In the genomic region with DNA sequence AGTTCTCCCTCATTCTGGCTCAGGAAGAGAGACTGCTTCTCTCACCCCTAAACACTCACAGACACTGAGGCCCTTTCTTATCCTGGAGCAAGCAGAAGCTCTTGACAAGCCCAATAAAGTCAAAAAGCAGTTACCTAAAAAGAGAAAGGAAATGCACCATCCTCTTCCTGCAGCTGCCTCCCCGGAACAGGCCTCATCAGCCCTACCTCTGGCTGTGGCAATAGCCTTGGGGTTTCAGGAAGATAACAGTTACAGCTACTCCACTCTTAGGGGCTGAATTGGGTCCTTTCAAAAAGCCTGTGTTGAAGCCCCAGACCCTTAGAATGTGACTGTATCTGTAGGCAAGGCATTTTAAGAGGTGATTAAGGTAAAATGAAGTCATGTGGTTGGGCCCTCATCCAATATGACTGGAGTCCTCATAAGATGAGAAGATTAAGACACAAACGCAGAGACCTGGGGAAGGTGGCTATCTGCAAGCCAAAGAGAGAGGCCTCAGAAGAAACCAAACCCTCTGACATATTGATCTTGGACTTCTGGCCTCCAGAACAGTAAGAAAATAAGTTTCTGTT, we compare ENCODE assay signal across 15 cellular contexts.
A peak's percentile ranks its signal among the peaks of the same experiment; 100 is the strongest.
DNase-seq lines count a peak whose midpoint lies in the region; ATAC-seq and TF ChIP-seq lines count a peak whose summit lies in the region.
"Had no signal": no experiment of that assay in that cellular context is flagged by ENCODE, and none has a peak within 500 bp of the region (broad histone marks: within the 10 kb centered on the region; RNA-seq: fewer than 3 reads in every experiment).

No MANE protein-coding gene starts in this region.

- H4K20me1 ChIP-seq in BLaER1 = no peaks in the 10 kb centered on the region

- ATAC-seq in GM21529 (IDR thresholded peaks at IDR 0.05; ENCODE audit: unreplicated experiment) (no peak), GM19455 (IDR thresholded peaks at IDR 0.05; ENCODE audit: unreplicated experiment) (no peak)
- ATAC-seq in activated CD4-positive, CD25-positive, alpha-beta regulatory T cell treated with anti-CD3 and anti-CD28 coated beads, Interleukin-2, amount 50 U/mL, for 24 hours = no peak

- peaks cover 55% of the 10 kb centered on the region for H3K4me1 ChIP-seq in BLaER1

- H3K9me3 ChIP-seq in BLaER1 = peaks cover 42% of the 10 kb centered on the region

- no peaks in the 10 kb centered on the region for H3K27me3 ChIP-seq in BLaER1
- H3K27me3 ChIP-seq: SJSA1 had no signal

- H3K27ac ChIP-seq in BLaER1 = peak overlapping the region; percentile 35
- H3K27ac ChIP-seq: SJSA1 had no signal

- no peaks in the 10 kb centered on the region for H3K36me3 ChIP-seq in BLaER1
- H3K36me3 ChIP-seq: SJSA1 had no signal

- DNase-seq in GM12865 (ENCODE audit: low read depth) (peak; percentile 8), NB4 (ENCODE audit: low read depth) (peak; percentile 84), islet precursor cell (peak; percentile 58), T1000 (lab: John Stamatoyannopoulos, UW) (no peak)
- DNase-seq: DMS 273 treated with DMSO at 0.1 percent for 48 hours, EL, NCI-H1417, NCI-H2029, NCI-H526, RPMI8226 had no signal

- H3K4me3 ChIP-seq in BLaER1 (no peak overlapping the region), GM12865 (ENCODE audit: low read depth, low read length) (no peak overlapping the region), NB4 (ENCODE audit: low read depth, low read length) (peak overlapping the region; percentile 46)
- H3K4me3 ChIP-seq: SJSA1 had no signal

- H3K4me2 ChIP-seq in BLaER1 = peak overlapping the region; percentile 86

- TF ChIP-seq POLR2A in NB4 (IDR thresholded peaks at IDR 0.05; ENCODE audit: extremely low read depth, insufficient read length) = no peak

- no peak overlapping the region for H3K9ac ChIP-seq in BLaER1

- no peak for TF ChIP-seq CTCF in GM12865 (IDR thresholded peaks at IDR 0.05; ENCODE audit: insufficient read depth, low read depth, low read length, missing control alignments)
- no peak for TF ChIP-seq CTCF in NB4 (IDR thresholded peaks at IDR 0.05; ENCODE audit: low read depth, low read length)
